In the genomic region with DNA sequence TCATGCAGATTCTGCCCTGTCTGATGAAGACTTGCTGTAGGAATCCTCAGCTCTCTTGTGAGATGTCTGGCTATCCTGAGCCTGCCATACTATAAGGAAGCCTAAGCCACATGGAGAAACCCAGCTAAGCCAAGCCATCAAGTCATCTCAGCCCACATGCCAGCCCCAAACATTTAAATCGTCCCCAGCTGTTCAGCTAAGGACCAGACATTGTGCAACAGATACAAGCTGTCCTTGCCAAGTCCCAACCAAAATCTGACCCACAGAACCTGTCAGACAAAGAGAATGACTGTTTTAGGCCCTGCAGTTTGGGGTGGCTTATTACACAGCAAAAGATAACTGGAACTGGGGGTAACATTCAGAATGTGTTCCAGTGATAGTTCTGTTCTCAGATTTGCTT, we compare ENCODE assay signal across 20 cellular contexts. TPM values are rescaled to one million over a fixed set of nuclear protein-coding genes. Genes with fewer than 3 reads are reported as not detected.
"Had no signal": no experiment of that assay in that cellular context is flagged by ENCODE, and none has a peak within 500 bp of the region (broad histone marks: within the 10 kb centered on the region; RNA-seq: fewer than 3 reads in every experiment).

No MANE protein-coding gene starts in this region.

- H3K4me1 ChIP-seq: foreskin keratinocyte, left lung had no signal

- DNase-seq: activated CD4-positive, alpha-beta T cell treated with anti-CD3 and anti-CD28 coated beads, Interleukin-2, amount 50 U/mL, for 1 hour; activated CD4-positive, CD25-positive, alpha-beta regulatory T cell treated with anti-CD3 and anti-CD28 coated beads, Interleukin-2, amount 50 U/mL, for 72 hours; activated CD8-positive, alpha-beta T cell treated with anti-CD3 and anti-CD28 coated beads, Interleukin-2, amount 10 ng/mL, durations not matched to agents 7 days and 5 days; activated gamma-delta T cell; effector memory CD4-positive, alpha-beta T cell; foreskin keratinocyte; kidney glomerular epithelial cell; left lung; naive thymus-derived CD8-positive, alpha-beta T cell; retina; stimulated activated CD4-positive, alpha-beta T cell treated with anti-CD3 and anti-CD28 coated beads, Interleukin-4, amount 100 ng/mL, for 24 hours; stimulated activated naive CD4-positive, alpha-beta T cell treated with Interleukin-2 at 50 U/mL for 16 hours; T-helper 1 cell; upper lobe of right lung; WERI-Rb-1 had no signal

- H3K4me3 ChIP-seq: ascending aorta, left lung, neural progenitor cell, upper lobe of right lung had no signal

- H3K27ac Mint-ChIP-seq: activated CD8-positive, alpha-beta T cell treated with anti-CD3 and anti-CD28 coated beads, Interleukin-2, amount 10 ng/mL, durations not matched to agents 7 days and 5 days; activated naive CD4-positive, alpha-beta T cell treated with anti-CD3 and anti-CD28 coated beads, Interleukin-2, amount 50 U/mL, for 24 hours; activated T-helper 1 cell treated with anti-CD3 and anti-CD28 coated beads, Interleukin-12 subunit alpha, Interleukin-12 subunit beta, Interleukin-2, Interleukin-4 antibody, amounts not matched to agents 30 ng/mL and 10 ng/mL and 1 ng/mL, durations not matched to agents 14 hours and 24 hours and 36 hours; naive thymus-derived CD8-positive, alpha-beta T cell; neural progenitor cell had no signal

- H3K27ac ChIP-seq: ascending aorta, foreskin keratinocyte, left lung, neural progenitor cell, upper lobe of right lung, WERI-Rb-1 had no signal

- H3K4me3 Mint-ChIP-seq: activated CD8-positive, alpha-beta T cell treated with anti-CD3 and anti-CD28 coated beads, Interleukin-2, amount 10 ng/mL, durations not matched to agents 7 days and 5 days; activated naive CD4-positive, alpha-beta T cell treated with anti-CD3 and anti-CD28 coated beads, Interleukin-2, amount 50 U/mL, for 24 hours; activated T-helper 1 cell treated with anti-CD3 and anti-CD28 coated beads, Interleukin-12 subunit alpha, Interleukin-12 subunit beta, Interleukin-2, Interleukin-4 antibody, amounts not matched to agents 30 ng/mL and 10 ng/mL and 1 ng/mL, durations not matched to agents 14 hours and 24 hours and 36 hours; central memory CD8-positive, alpha-beta T cell; naive thymus-derived CD8-positive, alpha-beta T cell; neural progenitor cell had no signal

- H3K36me3 ChIP-seq: ascending aorta, left lung, neural progenitor cell, upper lobe of right lung, WERI-Rb-1 had no signal

- ATAC-seq: activated CD8-positive, alpha-beta T cell treated with anti-CD3 and anti-CD28 coated beads, Interleukin-2, amount 10 ng/mL, durations not matched to agents 7 days and 5 days; foreskin keratinocyte; left lung; naive thymus-derived CD8-positive, alpha-beta T cell; upper lobe of right lung had no signal

- H3K4me1 Mint-ChIP-seq: activated naive CD4-positive, alpha-beta T cell treated with anti-CD3 and anti-CD28 coated beads, Interleukin-2, amount 50 U/mL, for 24 hours; central memory CD8-positive, alpha-beta T cell; naive thymus-derived CD8-positive, alpha-beta T cell had no signal

- H3K27me3 ChIP-seq: ascending aorta, foreskin keratinocyte, left lung, neural progenitor cell, upper lobe of right lung had no signal

- H3K36me3 Mint-ChIP-seq: neural progenitor cell had no signal

RNA-seq across cellular contexts. Expression of gene FOXC1, which starts 36.8 kb away (rescaled TPM):
- total RNA-seq: activated CD8-positive, alpha-beta T cell treated with anti-CD3 and anti-CD28 coated beads, Interleukin-2, amount 10 ng/mL, durations not matched to agents 7 days and 5 days; naive thymus-derived CD8-positive, alpha-beta T cell had no signal
- polyA plus RNA-seq: naive thymus-derived CD8-positive, alpha-beta T cell had no signal
